Comparison of ENCODE assay signal across 31 cellular contexts in genomic region chr3:16534914-16535301, GRCh38. TPM values are rescaled to one million over a fixed set of nuclear protein-coding genes. Genes with fewer than 3 reads are reported as not detected.
DNase-seq lines count a peak whose midpoint lies in the region; ATAC-seq, FAIRE-seq and TF ChIP-seq lines count a peak whose summit lies in the region.
"Had no signal": no experiment of that assay in that cellular context is flagged by ENCODE, and none has a peak within 500 bp of the region (broad histone marks: within the 10 kb centered on the region; RNA-seq: fewer than 3 reads in every experiment).

No MANE protein-coding gene starts in this region.

- no peaks in the 10 kb centered on the region for H3K4me1 Mint-ChIP-seq in CD4-positive, alpha-beta T cell (ENCODE audit: low read depth)

- ATAC-seq in CD4-positive, alpha-beta T cell (ENCODE audit: poor library complexity), result no peak
- ATAC-seq in HG02798 (IDR thresholded peaks at IDR 0.05; ENCODE audit: poor library complexity, unreplicated experiment), result no peak
- ATAC-seq: activated CD4-positive, CD25-positive, alpha-beta regulatory T cell treated with anti-CD3 and anti-CD28 coated beads, Interleukin-2, amount 50 U/mL, for 24 hours; effector memory CD8-positive, alpha-beta T cell; left lung; right cardiac atrium; SK-N-SH treated with all-trans-retinoic acid at 6 μM for 48 hours; T-helper 17 cell had no signal

- H3K27ac Mint-ChIP-seq in CD4-positive, alpha-beta T cell, result no peak overlapping the region
- H3K27ac Mint-ChIP-seq: effector memory CD8-positive, alpha-beta T cell; T-helper 17 cell had no signal

- no peak overlapping the region for H3K4me3 Mint-ChIP-seq in CD4-positive, alpha-beta T cell
- H3K4me3 Mint-ChIP-seq: effector memory CD8-positive, alpha-beta T cell; T-helper 17 cell had no signal

- no peaks in the 10 kb centered on the region for H3K9me3 Mint-ChIP-seq in CD4-positive, alpha-beta T cell
- H3K9me3 Mint-ChIP-seq: effector memory CD8-positive, alpha-beta T cell had no signal

- peaks cover 12% of the 10 kb centered on the region for H3K27me3 Mint-ChIP-seq in CD4-positive, alpha-beta T cell

- CTCF ChIA-PET in CD4-positive, alpha-beta T cell (lab: Charles Lee), result no interaction called here

- H3K36me3 Mint-ChIP-seq in CD4-positive, alpha-beta T cell (ENCODE audit: low read depth), result no peaks in the 10 kb centered on the region

- TF ChIP-seq CTCF in CD4-positive, alpha-beta T cell (IDR thresholded peaks at IDR 0.05), result no peak

- peaks cover 5% of the 10 kb centered on the region for H3K27me3 ChIP-seq in CD4-positive, alpha-beta T cell (ENCODE audit: control insufficient read depth, insufficient read depth, low read length)
- H3K27me3 ChIP-seq: left lung, neutrophil had no signal

- H3K9me3 ChIP-seq in CD4-positive, alpha-beta T cell (ENCODE audit: control insufficient read depth, low read length), result no peaks in the 10 kb centered on the region
- H3K9me3 ChIP-seq: Caco-2, left lung, neutrophil had no signal

- DNase-seq in DMS 273 (lab: John Stamatoyannopoulos, UW; ENCODE audit: unreplicated experiment) (peak; percentile 46), DMS 273 treated with DMSO at 0.1 percent for 48 hours (lab: John Stamatoyannopoulos, UW) (no peak), DMS153 (lab: John Stamatoyannopoulos, UW) (peak; percentile 63), NCI-H2081 (lab: John Stamatoyannopoulos, UW) (peak; percentile 54 to 81), SHP77 (lab: John Stamatoyannopoulos, UW) (peak; percentile 43 to 48), frontal cortex (ENCODE audit: low spot score in 2 of 2) (no peak)
- no peak for DNase-seq in CD4-positive, alpha-beta T cell
- DNase-seq: activated CD4-positive, alpha-beta T cell treated with anti-CD3 and anti-CD28 coated beads, Interleukin-2, amount 50 U/mL, for 48 hours; activated T-cell treated with anti-CD3 and anti-CD28 coated beads, Interleukin-2, amount 50 U/mL, for 48 hours; C1 segment of cervical spinal cord; Caco-2; central memory CD4-positive, alpha-beta T cell; cortex of kidney; effector memory CD8-positive, alpha-beta T cell; Karpas-422; left lung; NCI-H1694; NCI-H2227 treated with DMSO at 0.1 percent for 48 hours; PC-9; posterior cingulate gyrus; right cardiac atrium; stimulated activated CD4-positive, alpha-beta T cell treated with anti-CD3 and anti-CD28 coated beads, Interleukin-1b, Interleukin-23, amount 100 ng/mL, for 48 hours; stimulated activated naive CD4-positive, alpha-beta T cell treated with Interleukin-2 at 50 U/mL for 16 hours; T-helper 17 cell had no signal

- FAIRE-seq in frontal cortex (lab: Jason Lieb, UNC), result no peak
- FAIRE-seq: H54 had no signal

- H3K27ac ChIP-seq in CD4-positive, alpha-beta T cell (ENCODE audit: low read depth, low read length), result no peak overlapping the region
- H3K27ac ChIP-seq: 22Rv1, HL-60, left lung, neutrophil, PC-9 had no signal

- POLR2A ChIA-PET in CD4-positive, alpha-beta T cell (lab: Charles Lee), result no interaction called here

- intact Hi-C loops in CD4-positive, alpha-beta T cell (cut with DNase I, micrococcal nuclease), result loop anchor here in 1 of 2 experiments (5.0 kb wide), 1 partner anchor 248 kb away; no protein-coding TSS in a partner anchor

RNA-seq across cellular contexts. Expression of gene RFTN1, which starts 21.4 kb away (rescaled TPM):
- total RNA-seq in CD4-positive, alpha-beta T cell, result 10 to 100 TPM; 55.7 to 56.4 TPM
- total RNA-seq in frontal cortex, result 11.0 TPM

Comparison
In these comparisons a context has a peak if more than half of its experiments do, and no peak if none do; other contexts are left out.
1. DNase-seq: peak in DMS 273 (single experiment), DMS153 (single experiment), NCI-H2081 (2 of 2) and SHP77 (2 of 2); none in DMS 273 treated with DMSO at 0.1 percent for 48 hours (single experiment), CD4-positive, alpha-beta T cell (0 of 10) and frontal cortex (0 of 2).